In the genomic region with DNA sequence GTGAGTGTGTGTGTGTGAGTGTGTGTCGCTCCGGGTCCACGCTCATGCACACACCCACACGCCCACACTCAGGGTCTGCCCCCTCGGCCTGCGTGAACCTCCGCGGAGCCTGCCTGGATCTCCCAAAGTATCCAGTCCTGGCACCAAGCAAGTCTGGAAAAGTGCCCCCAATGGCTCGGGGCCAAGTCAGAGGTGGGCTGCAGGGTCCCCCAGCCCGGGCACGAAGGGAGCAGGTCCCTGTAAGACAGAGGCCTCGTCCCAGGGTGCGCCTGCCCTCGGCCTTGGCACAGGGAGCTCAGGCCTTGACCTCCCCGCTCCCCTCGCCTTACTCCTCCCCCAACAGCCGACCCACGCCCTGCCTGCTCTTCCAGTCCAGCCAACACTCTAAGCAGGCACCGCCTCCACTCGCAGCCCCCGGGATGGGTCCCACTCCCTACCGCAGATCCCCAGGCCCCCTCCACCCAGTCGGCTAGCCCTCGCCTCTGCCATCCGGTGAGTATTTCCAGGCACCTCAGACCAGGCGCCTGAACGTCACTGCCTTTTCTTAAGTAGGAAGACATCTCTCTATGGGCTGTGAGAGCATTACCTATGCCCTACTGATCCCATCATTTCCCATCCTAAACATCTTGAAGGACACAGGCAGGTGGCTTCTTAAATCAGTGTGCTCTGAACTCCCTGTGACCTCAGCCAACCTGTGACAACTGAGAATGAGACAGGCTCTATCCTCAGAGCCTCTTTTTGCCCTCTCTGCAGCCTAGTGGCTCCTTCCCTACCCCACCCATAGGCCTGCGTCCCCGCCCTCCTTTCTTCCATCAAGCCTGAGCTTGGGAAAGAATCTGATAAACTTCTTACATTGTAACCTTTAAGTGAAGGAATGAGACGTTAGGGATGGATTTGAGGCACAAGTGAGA, we compare ENCODE assay signal across 8 cellular contexts. TPM values are rescaled to one million over a fixed set of nuclear protein-coding genes. Genes with fewer than 3 reads are reported as not detected.
DNase-seq lines count a peak whose midpoint lies in the region; ATAC-seq and TF ChIP-seq lines count a peak whose summit lies in the region.

No MANE protein-coding gene starts in this region.

- TF ChIP-seq CTCF in KMS-11 (conservative IDR thresholded peaks at IDR 0.05; ENCODE audit: low read depth, low read length) (no peak), lower lobe of right lung (IDR thresholded peaks at IDR 0.05) (no peak), thyroid gland (IDR thresholded peaks at IDR 0.05) (no peak)

- no peak overlapping the region for H3K4me3 ChIP-seq in KMS-11 (IDR thresholded peaks at IDR 0.05; ENCODE audit: insufficient read depth, low read depth, low read length)
- peak overlapping the region; percentile 75 for H3K4me3 ChIP-seq in lower lobe of right lung
- peak overlapping the region; percentile 71 to 82 (median 74) for H3K4me3 ChIP-seq in thyroid gland (replicated peaks in 1 of 3)

- H4K20me1 ChIP-seq in KMS-11 (ENCODE audit: insufficient read depth), result no peaks in the 10 kb centered on the region

- H3K27me3 ChIP-seq in KMS-11 (ENCODE audit: insufficient read depth, low read depth) (no peaks in the 10 kb centered on the region), lower lobe of right lung (ENCODE audit: low read depth) (no peaks in the 10 kb centered on the region), thyroid gland (no peaks in the 10 kb centered on the region)

- ATAC-seq in lower lobe of right lung (peak; percentile 67 to 68), GM18505 (IDR thresholded peaks at IDR 0.05; ENCODE audit: unreplicated experiment) (no peak), GM19452 (IDR thresholded peaks at IDR 0.05; ENCODE audit: unreplicated experiment) (no peak)

- 15 to 31% methylated on average over 17 to 24 of the region's 30 CpGs for WGBS in thyroid gland, 2 donors

- peak overlapping the region; percentile 25; the same call in 1 of the 2 replicates for H3K4me2 ChIP-seq in KMS-11

- H3K4me1 ChIP-seq in KMS-11 (ENCODE audit: low read depth, poor library complexity, severe bottlenecking) (no peaks in the 10 kb centered on the region), lower lobe of right lung (peaks cover 35% of the 10 kb centered on the region), thyroid gland (peaks cover 14 to 21% of the 10 kb centered on the region in 2 donors)

- H2AFZ ChIP-seq in KMS-11 (ENCODE audit: low read depth), result no peak overlapping the region

- no peaks in the 10 kb centered on the region for H3K36me3 ChIP-seq in KMS-11 (ENCODE audit: insufficient read depth)
- no peaks in the 10 kb centered on the region for H3K36me3 ChIP-seq in lower lobe of right lung
- no peaks in the 10 kb centered on the region for H3K36me3 ChIP-seq in thyroid gland

- peak overlapping the region; percentile 30; the same call in 1 of the 2 replicates for H3K9ac ChIP-seq in KMS-11

- TF ChIP-seq POLR2A in thyroid gland (IDR thresholded peaks at IDR 0.05) (no peak), GM18505 (IDR thresholded peaks at IDR 0.05; ENCODE audit: borderline replicate concordance, extremely low read depth, insufficient read depth, insufficient read length) (no peak)

- DNase-seq in EL (peak; percentile 41), lower lobe of right lung (peak; percentile 58), thyroid gland (peak; percentile 29 to 45), NCI-H1694 treated with DMSO at 0.1 percent for 48 hours (lab: John Stamatoyannopoulos, UW) (no peak)

- H3K27ac ChIP-seq in KMS-11 (no peak overlapping the region), cingulate gyrus (ENCODE audit: low read depth, low read length) (peak overlapping the region; percentile 82), lower lobe of right lung (peak overlapping the region; percentile 91), thyroid gland (peak overlapping the region; percentile 88 to 90 (median 88))

- no peaks in the 10 kb centered on the region for H3K9me3 ChIP-seq in lower lobe of right lung
- H3K9me3 ChIP-seq in thyroid gland, result no peaks in the 10 kb centered on the region

- no peaks in the 10 kb centered on the region for H3K79me2 ChIP-seq in KMS-11 (ENCODE audit: insufficient read depth, low read depth)

- intact Hi-C loops in lower lobe of right lung (cut with DNase I) (no loop called here), thyroid gland (cut with DNase I) (no loop called here)

RNA-seq across cellular contexts. Expression of a gene that starts 0.7 kb away (rescaled TPM):
- total RNA-seq in lower lobe of right lung (41.6 TPM), thyroid gland (100 to 1,000 TPM in 3 of 4 donors, 10 to 100 TPM in 1; 80.1 to 144 (median 110) TPM)

RNA-seq across cellular contexts. Expression of a gene that starts 11.7 kb away (rescaled TPM):
- 12.4 TPM for total RNA-seq in lower lobe of right lung
- 1 to 10 TPM; 1.4 to 3.0 (median 1.8) TPM for total RNA-seq in thyroid gland

Comparison
In these comparisons a context has a peak if more than half of its experiments do, and no peak if none do; other contexts are left out.
1. ATAC-seq: peak in lower lobe of right lung (2 of 2); none in GM18505 (single experiment) and GM19452 (single experiment).